ENCODE assay signal across 10 cellular contexts in the genomic region with DNA sequence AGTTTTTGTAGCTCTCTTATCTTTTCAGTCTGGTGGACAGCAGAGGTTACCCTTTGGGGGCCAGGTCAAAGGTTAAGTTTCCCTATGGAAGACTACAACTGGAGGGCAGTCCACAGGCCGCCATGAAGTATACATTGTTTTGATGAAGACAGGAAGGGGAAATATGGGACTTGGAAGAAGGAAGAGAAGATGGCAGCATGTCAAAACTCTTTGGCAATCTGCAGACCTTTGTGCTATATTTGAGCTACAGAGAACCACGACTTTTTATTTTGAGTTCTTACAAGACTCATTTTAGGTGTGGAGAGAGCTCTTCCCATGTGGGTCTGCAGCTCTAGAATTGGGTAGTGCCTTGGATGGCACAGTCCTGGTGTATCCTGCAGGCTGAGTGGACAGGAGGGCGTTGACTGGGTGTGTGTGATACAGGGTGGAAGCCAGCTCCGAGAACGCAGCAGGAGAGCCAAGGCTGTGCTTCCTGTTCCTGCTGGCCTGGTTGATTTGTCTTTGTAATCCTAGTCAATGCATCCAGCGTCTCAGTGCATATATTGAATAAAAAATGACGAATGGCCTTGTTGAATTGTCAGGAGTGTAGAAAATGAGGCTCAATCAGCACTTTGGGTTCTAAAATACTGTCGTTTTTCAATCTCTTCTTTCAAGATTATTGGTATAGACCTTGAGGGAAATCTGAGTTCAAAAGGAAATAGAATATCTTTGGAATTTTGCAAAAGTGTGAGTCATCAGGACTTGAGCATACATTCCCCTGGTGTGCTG. TPM values are rescaled to one million over a fixed set of nuclear protein-coding genes. Genes with fewer than 3 reads are reported as not detected.
A peak's percentile ranks its signal among the peaks of the same experiment; 100 is the strongest.
DNase-seq lines count a peak whose midpoint lies in the region; ATAC-seq and TF ChIP-seq lines count a peak whose summit lies in the region.
"Had no signal": no experiment of that assay in that cellular context is flagged by ENCODE, and none has a peak within 500 bp of the region (broad histone marks: within the 10 kb centered on the region; RNA-seq: fewer than 3 reads in every experiment).

No MANE protein-coding gene starts in this region.

- no peak overlapping the region for H3K9ac ChIP-seq in fibroblast of lung (ENCODE audit: insufficient read depth, low read length)

- H3K4me2 ChIP-seq in fibroblast of lung (ENCODE audit: extremely low read depth, insufficient read depth, low read length): no peak overlapping the region

- peaks cover 2% of the 10 kb centered on the region for H3K79me2 ChIP-seq in fibroblast of lung (ENCODE audit: control insufficient read depth, insufficient read depth, low read length)

- intact Hi-C loops in sciatic nerve (cut with DNase I): no loop called here

- H3K27me3 ChIP-seq in fibroblast of lung (ENCODE audit: control insufficient read depth, insufficient read depth, low read length): no peaks in the 10 kb centered on the region

- no peak overlapping the region for H3K4me3 ChIP-seq in fibroblast of lung (replicated peaks in 1 of 4; ENCODE audit: control extremely low read depth in 1 of 4, insufficient read depth in 1 of 4, low read depth in 3 of 4, low read length in 4 of 4)

- H3K4me1 ChIP-seq in fibroblast of lung (ENCODE audit: control insufficient read depth, extremely low read depth, insufficient read depth, low read length): peaks cover 5% of the 10 kb centered on the region

- TF ChIP-seq CTCF in fibroblast of lung (conservative IDR thresholded peaks at IDR 0.05 in 1 of 2, IDR thresholded peaks at IDR 0.05 in 1 of 2; ENCODE audit: low read depth in 1 of 2, low read length in 2 of 2): no peak

- no peak overlapping the region for H3K27ac ChIP-seq in fibroblast of lung (ENCODE audit: insufficient read depth, low read length)
- H3K27ac ChIP-seq: 22Rv1 had no signal

- no peak overlapping the region for H2AFZ ChIP-seq in fibroblast of lung (ENCODE audit: low read length)

- ATAC-seq in sciatic nerve (peak; percentile 50), GM18511 (IDR thresholded peaks at IDR 0.05; ENCODE audit: unreplicated experiment) (no peak), HG03280 (IDR thresholded peaks at IDR 0.05; ENCODE audit: unreplicated experiment) (no peak)

- no peaks in the 10 kb centered on the region for H3K9me3 ChIP-seq in fibroblast of lung (ENCODE audit: control insufficient read depth, insufficient read depth, low read depth, low read length)

- no peaks in the 10 kb centered on the region for H3K36me3 ChIP-seq in fibroblast of lung (ENCODE audit: control insufficient read depth, insufficient read depth, low read length)

- H4K20me1 ChIP-seq in fibroblast of lung (ENCODE audit: control insufficient read depth, extremely low read depth, insufficient read depth, low read length): no peaks in the 10 kb centered on the region

- DNase-seq in DMS53 (lab: John Stamatoyannopoulos, UW) (peak; percentile 28), DMS53 treated with DMSO at 0.1 percent for 48 hours (lab: John Stamatoyannopoulos, UW; ENCODE audit: unreplicated experiment) (no peak), RPMI7951 (ENCODE audit: low read depth) (peak; percentile 78), fibroblast of lung (ENCODE audit: low read depth in 2 of 2) (peak; percentile 52 to 55), sciatic nerve (ENCODE audit: low spot score) (no peak), NK-92 (lab: John Stamatoyannopoulos, UW; ENCODE audit: unreplicated experiment) (no peak)
- DNase-seq: nucleus accumbens had no signal

RNA-seq across cellular contexts. Expression of a gene that starts 11.5 kb away (rescaled TPM):
- 61.8 and 62.0 TPM in 2 replicates for total RNA-seq in RPMI7951 (2014; rRNA removed; shearing (Covaris generic))
- total RNA-seq in fibroblast of lung: 2.6 and 19.8 TPM in 2 replicates
- 6.4 and 14.9 TPM in 2 replicates for polyA plus RNA-seq in fibroblast of lung
- polyA plus RNA-seq in fibroblast of lung (2012): 13.9 and 25.3 TPM in 2 replicates
- polyA minus RNA-seq in fibroblast of lung (ENCODE audit: low replicate concordance): 2.5 and 13.6 TPM in 2 replicates
- total RNA-seq in sciatic nerve: 606 TPM

Comparison
In these comparisons a context has a peak if more than half of its experiments do, and no peak if none do; other contexts are left out.
1. DNase-seq: peak in DMS53 (single experiment), RPMI7951 (single experiment) and fibroblast of lung (2 of 2); none in DMS53 treated with DMSO at 0.1 percent for 48 hours (single experiment), sciatic nerve (single experiment) and NK-92 (single experiment).